Comparison of ENCODE assay signal across 15 cellular contexts in genomic region chr22:29797351-29797750, GRCh38. TPM values are rescaled to one million over a fixed set of nuclear protein-coding genes. Genes with fewer than 3 reads are reported as not detected.
DNase-seq lines count a peak whose midpoint lies in the region; ATAC-seq, FAIRE-seq and TF ChIP-seq lines count a peak whose summit lies in the region.
"Had no signal": no experiment of that assay in that cellular context is flagged by ENCODE, and none has a peak within 500 bp of the region (broad histone marks: within the 10 kb centered on the region; RNA-seq: fewer than 3 reads in every experiment).

No MANE protein-coding gene starts in this region.

- no TSS peak for BruUV-seq in Calu3 (replicated peaks; lab: Mats Ljungman, UMichigan)

- no peaks in the 10 kb centered on the region for H3K9me3 ChIP-seq in adipocyte (ENCODE audit: control insufficient read depth, low read length)
- H3K9me3 ChIP-seq in gastrocnemius medialis, result no peaks in the 10 kb centered on the region
- H3K9me3 ChIP-seq: ascending aorta, lower lobe of right lung, testis had no signal

- H3K4me3 Mint-ChIP-seq in Calu3 (ENCODE audit: low read depth, unreplicated experiment), result no peak overlapping the region

- H3K4me1 ChIP-seq in adipocyte (ENCODE audit: control insufficient read depth, insufficient read depth, low read length) (peaks cover 35% of the 10 kb centered on the region), gastrocnemius medialis (peaks cover 51 to 57% of the 10 kb centered on the region in 2 donors)

- H3K4me1 Mint-ChIP-seq in Calu3 (ENCODE audit: low read depth, unreplicated experiment), result peaks cover 50% of the 10 kb centered on the region

- FAIRE-seq in HTR-8/SVneo (lab: Jason Lieb, UNC), result no peak

- H3K27me3 Mint-ChIP-seq in Calu3 (ENCODE audit: unreplicated experiment), result no peaks in the 10 kb centered on the region

- intact Hi-C loops in gastrocnemius medialis (cut with DNase I; ENCODE audit: low total_unique reads) (no loop called here), Calu3 (cut with micrococcal nuclease; ENCODE audit: unreplicated experiment) (no loop called here)

- CTCF ChIA-PET in Calu3 (lab: Charles Lee), result interaction anchor here (2.3 kb wide), 1 partner anchor 96 kb away, joined by 8 read pairs; no protein-coding TSS in a partner anchor

- TF ChIP-seq CTCF in gastrocnemius medialis (IDR thresholded peaks at IDR 0.05 in 4 of 5, conservative IDR thresholded peaks at IDR 0.05 in 1 of 5), result no peak
- no peak for TF ChIP-seq CTCF in Calu3 (IDR thresholded peaks at IDR 0.05; ENCODE audit: unreplicated experiment)

- no peaks in the 10 kb centered on the region for H3K27me3 ChIP-seq in adipocyte (replicated peaks; ENCODE audit: control insufficient read depth, insufficient read depth, low read length)
- no peaks in the 10 kb centered on the region for H3K27me3 ChIP-seq in gastrocnemius medialis
- H3K27me3 ChIP-seq: ascending aorta, testis had no signal

- H3K27ac ChIP-seq in gastrocnemius medialis, result peak overlapping the region; percentile 88 to 94 (median 92)
- H3K27ac ChIP-seq: ascending aorta had no signal

- H3K4me3 ChIP-seq in Jurkat, Clone E6-1 (ENCODE audit: low read length), result no peak overlapping the region
- H3K4me3 ChIP-seq in adipocyte (ENCODE audit: low read length) (no peak overlapping the region), gastrocnemius medialis (no peak overlapping the region)
- H3K4me3 ChIP-seq: ascending aorta, lower lobe of right lung, testis had no signal

- peak; percentile 5 for DNase-seq in NK-92 treated with Interleukin-12 subunit alpha and Interleukin-12 subunit beta, amount 100 ng/mL, for 24 hours (lab: John Stamatoyannopoulos, UW)
- no peak for DNase-seq in NK-92 (lab: John Stamatoyannopoulos, UW; ENCODE audit: unreplicated experiment)
- DNase-seq in Jurkat, Clone E6-1 (ENCODE audit: low read depth, low spot score), result peak; percentile 17
- DNase-seq in adipocyte (ENCODE audit: low read depth), result no peak
- no peak for DNase-seq in gastrocnemius medialis
- no peak for DNase-seq in HTR-8/SVneo (ENCODE audit: insufficient read length, low spot score)
- DNase-seq in Calu3, result no peak
- DNase-seq in stimulated activated CD4-positive, alpha-beta T cell treated with anti-CD3 and anti-CD28 coated beads, Interleukin-4, amount 100 ng/mL, for 1 hour, result no peak
- DNase-seq: activated CD4-positive, CD25-positive, alpha-beta regulatory T cell treated with anti-CD3 and anti-CD28 coated beads, Interleukin-2, amount 50 U/mL, for 72 hours; activated T-cell treated with anti-CD3 and anti-CD28 coated beads, Interleukin-2, amount 50 U/mL, for 48 hours; KG1; lower lobe of right lung; NCI-H2081; testis had no signal

- H3K36me3 ChIP-seq in adipocyte (ENCODE audit: control insufficient read depth, insufficient read depth, low read length, severe bottlenecking) (peaks cover 78% of the 10 kb centered on the region), gastrocnemius medialis (peaks cover 0 to 42% of the 10 kb centered on the region in 2 donors)

- TF ChIP-seq POLR2A in gastrocnemius medialis (IDR thresholded peaks at IDR 0.05), result no peak

- H3K9ac ChIP-seq in adipocyte (ENCODE audit: low read length), result peak overlapping the region; percentile 2

- no peak overlapping the region for H3K27ac Mint-ChIP-seq in Calu3 (ENCODE audit: unreplicated experiment)

- H3K9me3 Mint-ChIP-seq in Calu3 (ENCODE audit: low read depth, unreplicated experiment), result no peaks in the 10 kb centered on the region

- peaks cover 43% of the 10 kb centered on the region for H3K36me3 Mint-ChIP-seq in Calu3 (ENCODE audit: insufficient read depth, unreplicated experiment)

- in situ Hi-C loops in gastrocnemius medialis (cut with MboI; ENCODE audit: low sequenced_read_pairs in 4 of 4), result no loop called here

- ATAC-seq in gastrocnemius medialis, result no peak

RNA-seq across cellular contexts. Expression of gene UQCR10, which starts 30.2 kb away (rescaled TPM):
- 281 TPM for polyA plus RNA-seq in Jurkat, Clone E6-1 (2012; ENCODE audit: insufficient read depth, insufficient read length)
- total RNA-seq in gastrocnemius medialis (100 to 1,000 TPM; 119 to 261 (median 179) TPM), Calu3 (2022) (113 and 120 TPM in 2 replicates)

RNA-seq across cellular contexts. Expression of gene ZMAT5, which starts 30.5 kb away (rescaled TPM):
- 45.1 TPM for polyA plus RNA-seq in Jurkat, Clone E6-1 (2012; ENCODE audit: insufficient read depth, insufficient read length)
- 10 to 100 TPM; 23.8 to 38.6 (median 33.8) TPM for total RNA-seq in gastrocnemius medialis
- 20.5 and 21.0 TPM in 2 replicates for total RNA-seq in Calu3 (2022)

RNA-seq across cellular contexts. Expression of gene ASCC2, which starts 40.7 kb away (rescaled TPM):
- polyA plus RNA-seq in Jurkat, Clone E6-1 (2012; ENCODE audit: insufficient read depth, insufficient read length), result 70.3 TPM
- total RNA-seq in gastrocnemius medialis (10 to 100 TPM; 26.4 to 45.2 (median 35.6) TPM), Calu3 (2022) (62.6 and 73.4 TPM in 2 replicates)

Comparison
In these comparisons a context has a peak if more than half of its experiments do, and no peak if none do; other contexts are left out.
1. DNase-seq: peak in NK-92 treated with Interleukin-12 subunit alpha and Interleukin-12 subunit beta, amount 100 ng/mL, for 24 hours (single experiment) and Jurkat, Clone E6-1 (single experiment); none in NK-92 (single experiment), adipocyte (single experiment), gastrocnemius medialis (0 of 2), HTR-8/SVneo (single experiment), Calu3 (single experiment) and stimulated activated CD4-positive, alpha-beta T cell treated with anti-CD3 and anti-CD28 coated beads, Interleukin-4, amount 100 ng/mL, for 1 hour (single experiment).